ENCODE assay signal across 28 cellular contexts in genomic region chr5:117769877-117770276, GRCh38.
"Had no signal": no experiment of that assay in that cellular context is flagged by ENCODE, and none has a peak within 500 bp of the region (broad histone marks: within the 10 kb centered on the region; RNA-seq: fewer than 3 reads in every experiment).

No MANE protein-coding gene starts in this region.

- DNase-seq: activated CD4-positive, alpha-beta memory T cell treated with anti-CD3 and anti-CD28 coated beads, Interleukin-2, amount 10 ng/mL, durations not matched to agents 7 days and 5 days; activated CD4-positive, alpha-beta T cell treated with anti-CD3 and anti-CD28 coated beads for 1 hour; activated CD4-positive, alpha-beta T cell treated with anti-CD3 and anti-CD28 coated beads for 48 hours; activated CD4-positive, CD25-positive, alpha-beta regulatory T cell; activated CD8-positive, alpha-beta memory T cell treated with anti-CD3 and anti-CD28 coated beads for 24 hours; activated CD8-positive, alpha-beta memory T cell treated with anti-CD3 and anti-CD28 coated beads, Interleukin-2, amount 10 ng/mL, durations not matched to agents 7 days and 5 days; activated CD8-positive, alpha-beta memory T cell treated with anti-CD3 and anti-CD28 coated beads, Interleukin-2, amount 50 U/mL, for 48 hours; activated effector memory CD4-positive, alpha-beta T cell treated with Interleukin-2 at 50 U/mL for 16 hours; activated naive CD4-positive, alpha-beta T cell treated with anti-CD3 and anti-CD28 coated beads, Interleukin-2, amount 10 ng/mL, durations not matched to agents 7 days and 5 days; activated naive CD8-positive, alpha-beta T cell treated with anti-CD3 and anti-CD28 coated beads, Interleukin-2, amount 50 U/mL, for 24 hours; activated T-cell treated with anti-CD3 and anti-CD28 coated beads, Interleukin-2, amount 50 U/mL, for 48 hours; Kasumi-1; KG1; MG63; NCI-H1048; NCI-H1105 treated with DMSO at 0.1 percent for 48 hours; NCI-H146; NCI-H2029 treated with DMSO at 0.1 percent for 48 hours; NCI-H2107; NCI-H510A; NCI-H526; OCI-M1; Right ventricle myocardium superior; T1000; WERI-Rb-1 had no signal

- H3K27ac ChIP-seq: ascending aorta, cardiac muscle cell, SK-N-MC, WERI-Rb-1 had no signal

- H3K4me3 ChIP-seq: ascending aorta, cardiac muscle cell, MG63, SK-N-MC had no signal

- ATAC-seq: activated CD8-positive, alpha-beta memory T cell treated with anti-CD3 and anti-CD28 coated beads, Interleukin-2, amount 10 ng/mL, durations not matched to agents 7 days and 5 days; activated naive CD8-positive, alpha-beta T cell treated with anti-CD3 and anti-CD28 coated beads, Interleukin-2, amount 50 U/mL, for 24 hours had no signal

- H3K4me1 ChIP-seq: ascending aorta had no signal

- H3K27me3 ChIP-seq: ascending aorta, cardiac muscle cell, MG63 had no signal

- H3K36me3 ChIP-seq: ascending aorta, cardiac muscle cell, MG63, WERI-Rb-1 had no signal

- H3K9me3 ChIP-seq: ascending aorta, MG63 had no signal
